Comparison of ENCODE assay signal across 8 cellular contexts in genomic region chr11:120172054-120172881, GRCh38. TPM values are rescaled to one million over a fixed set of nuclear protein-coding genes. Genes with fewer than 3 reads are reported as not detected.
A peak's percentile ranks its signal among the peaks of the same experiment; 100 is the strongest.
DNase-seq lines count a peak whose midpoint lies in the region; ATAC-seq and TF ChIP-seq lines count a peak whose summit lies in the region.

No MANE protein-coding gene starts in this region.

- H3K36me3 ChIP-seq in GM23248 (ENCODE audit: low read depth) (no peaks in the 10 kb centered on the region), esophagus muscularis mucosa (no peaks in the 10 kb centered on the region), thoracic aorta (no peaks in the 10 kb centered on the region)

- no peak overlapping the region for H3K4me3 Mint-ChIP-seq in activated CD8-positive, alpha-beta T cell treated with anti-CD3 and anti-CD28 coated beads, Interleukin-2, amount 10 ng/mL, durations not matched to agents 7 days and 5 days

- H3K9ac ChIP-seq in GM23248: no peak overlapping the region

- H3K36me3 Mint-ChIP-seq in activated CD8-positive, alpha-beta T cell treated with anti-CD3 and anti-CD28 coated beads, Interleukin-2, amount 10 ng/mL, durations not matched to agents 7 days and 5 days (ENCODE audit: low read depth): no peaks in the 10 kb centered on the region

- peak; percentile 70 to 79 (median 77) for TF ChIP-seq CTCF in esophagus muscularis mucosa (IDR thresholded peaks at IDR 0.05)
- peak; percentile 84 for TF ChIP-seq CTCF in thoracic aorta (IDR thresholded peaks at IDR 0.05)

- in situ Hi-C loops in GM23248 (cut with MboI): loop anchor here (5.0 kb wide), 2 partner anchors 55 to 125 kb away; no protein-coding TSS in a partner anchor

- no peak overlapping the region for H2AFZ ChIP-seq in GM23248

- POLR2A ChIA-PET in activated CD8-positive, alpha-beta T cell treated with anti-CD3 and anti-CD28 coated beads, Interleukin-2, amount 10 ng/mL, durations not matched to agents 7 days and 5 days (lab: Charles Lee): no interaction called here

- H3K27me3 ChIP-seq in GM23248 (replicated peaks; ENCODE audit: insufficient read depth): peaks cover 6% of the 10 kb centered on the region; the same call in 1 of the 2 replicates
- peaks cover 0 to 49% (median 11%) of the 10 kb centered on the region in 4 donors for H3K27me3 ChIP-seq in esophagus muscularis mucosa
- peaks cover 6% of the 10 kb centered on the region for H3K27me3 ChIP-seq in thoracic aorta (replicated peaks; ENCODE audit: insufficient read depth)

- no peaks in the 10 kb centered on the region for H3K4me1 Mint-ChIP-seq in activated CD8-positive, alpha-beta T cell treated with anti-CD3 and anti-CD28 coated beads, Interleukin-2, amount 10 ng/mL, durations not matched to agents 7 days and 5 days (ENCODE audit: low read depth)

- TF ChIP-seq EP300 in esophagus muscularis mucosa (IDR thresholded peaks at IDR 0.05): no peak

- no peak overlapping the region for H3K4me2 ChIP-seq in GM23248 (ENCODE audit: unreplicated experiment)

- no peaks in the 10 kb centered on the region for H3K9me3 Mint-ChIP-seq in activated CD8-positive, alpha-beta T cell treated with anti-CD3 and anti-CD28 coated beads, Interleukin-2, amount 10 ng/mL, durations not matched to agents 7 days and 5 days (ENCODE audit: insufficient read depth)

- H3K27ac ChIP-seq in GM23248 (no peak overlapping the region), esophagus muscularis mucosa (replicated peaks in 1 of 4) (no peak overlapping the region), thoracic aorta (no peak overlapping the region)

- H3K4me1 ChIP-seq in GM23248 (ENCODE audit: insufficient read depth) (no peaks in the 10 kb centered on the region), esophagus muscularis mucosa (peaks cover 11 to 35% (median 33%) of the 10 kb centered on the region in 4 donors), thoracic aorta (ENCODE audit: control insufficient read depth in 1 of 2, low read depth in 2 of 2) (peaks cover 3 to 22% of the 10 kb centered on the region in 2 donors)

- H3K9me3 ChIP-seq in GM23248 (ENCODE audit: low read depth): no peaks in the 10 kb centered on the region
- H3K9me3 ChIP-seq in esophagus muscularis mucosa: no peaks in the 10 kb centered on the region
- no peaks in the 10 kb centered on the region for H3K9me3 ChIP-seq in thoracic aorta

- intact Hi-C loops in esophagus muscularis mucosa (cut with DNase I): loop anchor here (2.0 to 5.0 kb wide), 2 partner anchors 57 to 130 kb away; no protein-coding TSS in a partner anchor

- CTCF ChIA-PET in activated CD8-positive, alpha-beta T cell treated with anti-CD3 and anti-CD28 coated beads, Interleukin-2, amount 10 ng/mL, durations not matched to agents 7 days and 5 days (lab: Charles Lee): interaction anchor here (0.9 to 5.8 kb wide), 7 partner anchors 51 to 131 kb away, joined by 3 to 63 read pairs (median 7); no protein-coding TSS in a partner anchor

- 28 to 29% methylated on average over 23 of the region's 23 CpGs for WGBS in GM23248 (ENCODE audit: low coverage in 1 of 2, low lambda C conversion rate in 2 of 2, missing lambda C conversion rate in 2 of 2), 2 experiments
- WGBS in esophagus muscularis mucosa: 28% methylated on average over 17 of the region's 23 CpGs

- peak; percentile 59 for ATAC-seq in activated CD8-positive, alpha-beta T cell treated with anti-CD3 and anti-CD28 coated beads, Interleukin-2, amount 10 ng/mL, durations not matched to agents 7 days and 5 days
- ATAC-seq in thoracic aorta (ENCODE audit: insufficient number of reproducible peaks, low FRiP score, low read depth) (no peak), GM21367 (IDR thresholded peaks at IDR 0.05; ENCODE audit: unreplicated experiment) (no peak)

- H3K9me2 ChIP-seq in GM23248 (ENCODE audit: insufficient read depth): no peaks in the 10 kb centered on the region

- H3F3A ChIP-seq in GM23248 (ENCODE audit: insufficient read depth): no peaks in the 10 kb centered on the region

- TF ChIP-seq POLR2A in esophagus muscularis mucosa (IDR thresholded peaks at IDR 0.05; ENCODE audit: low read depth): no peak

- no peak overlapping the region for H3K4me3 ChIP-seq in GM23248
- no peak overlapping the region for H3K4me3 ChIP-seq in esophagus muscularis mucosa
- H3K4me3 ChIP-seq in thoracic aorta: no peak overlapping the region

- no peak overlapping the region for H3K27ac Mint-ChIP-seq in activated CD8-positive, alpha-beta T cell treated with anti-CD3 and anti-CD28 coated beads, Interleukin-2, amount 10 ng/mL, durations not matched to agents 7 days and 5 days

- peaks cover 56% of the 10 kb centered on the region for H3K27me3 Mint-ChIP-seq in activated CD8-positive, alpha-beta T cell treated with anti-CD3 and anti-CD28 coated beads, Interleukin-2, amount 10 ng/mL, durations not matched to agents 7 days and 5 days (ENCODE audit: low read depth)

- H4K20me1 ChIP-seq in GM23248 (ENCODE audit: insufficient read depth): no peaks in the 10 kb centered on the region

- DNase-seq in COR-L47 (lab: John Stamatoyannopoulos, UW) (peak; percentile 46), GM23248 (peak; percentile 87), NCI-H345 (lab: John Stamatoyannopoulos, UW) (peak; percentile 36), esophagus muscularis mucosa (ENCODE audit: extremely low spot score) (peak; percentile 92), mucosa of gallbladder (ENCODE audit: low spot score) (peak; percentile 67), thoracic aorta (ENCODE audit: low spot score) (no peak)
- peak; percentile 70 for DNase-seq in activated CD8-positive, alpha-beta T cell treated with anti-CD3 and anti-CD28 coated beads, Interleukin-2, amount 10 ng/mL, durations not matched to agents 7 days and 5 days

- H3K79me2 ChIP-seq in GM23248 (ENCODE audit: insufficient read depth): no peaks in the 10 kb centered on the region

RNA-seq across cellular contexts. Expression of gene TRIM29, which starts 34.4 kb away (rescaled TPM):
- 1.4 TPM in 1 of 2 replicates, not detected in the other for total RNA-seq in GM23248 (2014; rRNA removed; shearing (Covaris generic))
- 0.86 and 1.1 TPM in 2 replicates for polyA plus RNA-seq in GM23248 (2016; fragmentation: Nextera tagmentation; extraction: Ambion mirVana)
- total RNA-seq in activated CD8-positive, alpha-beta T cell treated with anti-CD3 and anti-CD28 coated beads, Interleukin-2, amount 10 ng/mL, durations not matched to agents 7 days and 5 days: not detected
- total RNA-seq in esophagus muscularis mucosa (1 to 10 TPM in 1 of 4 donors, under 1 TPM in 3; 0.45 to 1.3 (median 0.75) TPM), mucosa of gallbladder (13.5 TPM), thoracic aorta (1 to 10 TPM in 1 of 2 donors, under 1 TPM in 1; 0.49 to 2.7 TPM)

RNA-seq across cellular contexts. Expression of gene OAF, which starts 38.6 kb away (rescaled TPM):
- total RNA-seq in GM23248 (2014; rRNA removed; shearing (Covaris generic)): 111 and 116 TPM in 2 replicates
- polyA plus RNA-seq in GM23248 (2016; fragmentation: Nextera tagmentation; extraction: Ambion mirVana): 74.6 and 80.0 TPM in 2 replicates
- total RNA-seq in activated CD8-positive, alpha-beta T cell treated with anti-CD3 and anti-CD28 coated beads, Interleukin-2, amount 10 ng/mL, durations not matched to agents 7 days and 5 days: 1 to 10 TPM; 5.3 TPM
- total RNA-seq in esophagus muscularis mucosa: 10 to 100 TPM; 30.7 to 66.1 (median 58.1) TPM
- 123 TPM for total RNA-seq in mucosa of gallbladder
- 10 to 100 TPM; 26.3 to 45.1 TPM for total RNA-seq in thoracic aorta

Comparison
In these comparisons a context has a peak if more than half of its experiments do, and no peak if none do; other contexts are left out.
1. RNA of gene OAF, which starts 38.6 kb away (total RNA-seq): 123 TPM in mucosa of gallbladder (single experiment), 111 to 116 TPM in GM23248, 30.7 to 66.1 TPM in esophagus muscularis mucosa and 26.3 to 45.1 TPM in thoracic aorta; 5.3 TPM in activated CD8-positive, alpha-beta T cell treated with anti-CD3 and anti-CD28 coated beads, Interleukin-2, amount 10 ng/mL, durations not matched to agents 7 days and 5 days; every median in the first group is over 4 times any median in the second.